In genomic region chr5:167765341-167765740, GRCh38 we compare ENCODE assay signal across 20 cellular contexts.
DNase-seq lines count a peak whose midpoint lies in the region; ATAC-seq, FAIRE-seq and TF ChIP-seq lines count a peak whose summit lies in the region.
"Had no signal": no experiment of that assay in that cellular context is flagged by ENCODE, and none has a peak within 500 bp of the region (broad histone marks: within the 10 kb centered on the region; RNA-seq: fewer than 3 reads in every experiment).

No MANE protein-coding gene starts in this region.

- H3K27me3 Mint-ChIP-seq in GM23338 (ENCODE audit: insufficient read depth, low read depth, poor library complexity), result no peaks in the 10 kb centered on the region

- H3K4me1 Mint-ChIP-seq in GM23338, result peaks cover 34% of the 10 kb centered on the region
- H3K4me1 Mint-ChIP-seq: CD4-positive, alpha-beta memory T cell had no signal

- no peaks in the 10 kb centered on the region for H3F3A ChIP-seq in GM23338 (replicated peaks; ENCODE audit: low read depth)

- TF ChIP-seq EP300 in HepG2 (IDR thresholded peaks at IDR 0.05; ENCODE audit: low read depth in 2 of 2, low read length in 2 of 2), result no peak
- TF ChIP-seq EP300 in HepG2 (CRISPR knock-in tag; IDR thresholded peaks at IDR 0.05; ENCODE audit: borderline replicate concordance), result no peak

- H3K36me3 Mint-ChIP-seq in GM23338 (ENCODE audit: low read depth), result no peaks in the 10 kb centered on the region
- H3K36me3 Mint-ChIP-seq: CD4-positive, alpha-beta memory T cell had no signal

- FAIRE-seq in keratinocyte (lab: Jason Lieb, UNC) (no peak), HepG2 (lab: Jason Lieb, UNC) (no peak)
- FAIRE-seq: A204.1, GM12891, GM18507 had no signal

- H3K4me2 ChIP-seq in GM23338, result peak overlapping the region; percentile 46; the same call in 1 of the 2 replicates
- H3K4me2 ChIP-seq in keratinocyte (ENCODE audit: control insufficient read depth, extremely low read depth, insufficient read depth, low read depth, low read length), result no peak overlapping the region
- no peak overlapping the region for H3K4me2 ChIP-seq in HepG2 (ENCODE audit: low read depth, low read length)
- H3K4me2 ChIP-seq in osteoblast (ENCODE audit: insufficient read depth, low read length), result no peak overlapping the region

- no peak overlapping the region for H3K4me3 Mint-ChIP-seq in GM23338
- H3K4me3 Mint-ChIP-seq: CD4-positive, alpha-beta memory T cell; H9 had no signal

- H3K4me3 ChIP-seq in A673 (ENCODE audit: low read depth, low read length, poor library complexity, severe bottlenecking) (no peak overlapping the region), GM23338 (no peak overlapping the region), keratinocyte (ENCODE audit: control insufficient read depth in 2 of 3, extremely low read depth in 1 of 3, insufficient read depth in 2 of 3, low read depth in 1 of 3, low read length in 3 of 3) (no peak overlapping the region), HepG2 (replicated peaks in 1 of 3; ENCODE audit: insufficient read depth in 1 of 3, low read depth in 2 of 3, low read length in 3 of 3) (no peak overlapping the region), osteoblast (ENCODE audit: insufficient read depth, low read length) (no peak overlapping the region)

- in situ Hi-C loops in HepG2 (cut with HindIII; ENCODE audit: extremely low pct_ligation_motif_present, low pct_unique_long_range_greater_than_20kb), result no loop called here

- H3K9me3 ChIP-seq in A673 (ENCODE audit: low read depth, low read length, poor library complexity, severe bottlenecking), result no peaks in the 10 kb centered on the region
- no peaks in the 10 kb centered on the region for H3K9me3 ChIP-seq in keratinocyte (ENCODE audit: control insufficient read depth, low read depth, low read length)
- H3K9me3 ChIP-seq in HepG2 (ENCODE audit: low read length), result no peaks in the 10 kb centered on the region
- H3K9me3 ChIP-seq in osteoblast (ENCODE audit: low read depth, low read length), result no peaks in the 10 kb centered on the region

- H3K9me2 ChIP-seq in GM23338 (ENCODE audit: insufficient read depth), result peaks cover 12% of the 10 kb centered on the region

- POLR2A ChIA-PET in A673 (lab: Charles Lee; ENCODE audit: low non-redundant PET) (no interaction called here), HepG2 (lab: Yijun Ruan, JAX) (no interaction called here)

- H3K27ac ChIP-seq in A673 (ENCODE audit: low read depth, low read length, poor library complexity, severe bottlenecking), result peak overlapping the region; percentile 73
- H3K27ac ChIP-seq in GM23338 (ENCODE audit: low read depth), result no peak overlapping the region; the same call in 1 of the 2 replicates
- no peak overlapping the region for H3K27ac ChIP-seq in keratinocyte (ENCODE audit: control insufficient read depth, insufficient read depth, low read length)
- no peak overlapping the region for H3K27ac ChIP-seq in HepG2 (ENCODE audit: extremely low read length, insufficient read depth, low read length)
- H3K27ac ChIP-seq in osteoblast (ENCODE audit: low read depth, low read length), result no peak overlapping the region
- H3K27ac ChIP-seq: 22Rv1 had no signal

- no peaks in the 10 kb centered on the region for H3K79me2 ChIP-seq in GM23338 (replicated peaks; ENCODE audit: insufficient read depth)
- no peaks in the 10 kb centered on the region for H3K79me2 ChIP-seq in keratinocyte (ENCODE audit: control insufficient read depth, insufficient read depth, low read length)
- no peaks in the 10 kb centered on the region for H3K79me2 ChIP-seq in HepG2 (ENCODE audit: insufficient read depth, low read length)
- H3K79me2 ChIP-seq in osteoblast (ENCODE audit: insufficient read depth, low read length), result no peaks in the 10 kb centered on the region

- H3K27ac Mint-ChIP-seq in GM23338, result no peak overlapping the region
- H3K27ac Mint-ChIP-seq: CD4-positive, alpha-beta memory T cell had no signal

- DNase-seq in A673 (ENCODE audit: low spot score) (peak; percentile 50), GM23338 (ENCODE audit: low spot score) (no peak), keratinocyte (ENCODE audit: low read depth, low spot score) (no peak), HepG2 (ENCODE audit: low spot score) (no peak), T-helper 9 cell (no peak), osteoblast (ENCODE audit: insufficient read length, low spot score, missing footprints) (no peak)
- DNase-seq: ACHN; C1 segment of cervical spinal cord; Calu3; CD4-positive, alpha-beta memory T cell; COR-L47; DMS53; DMS79 treated with DMSO at 0.1 percent for 48 hours; GF-D8 had no signal

- H3K9me3 Mint-ChIP-seq in GM23338, result no peaks in the 10 kb centered on the region

- no peak overlapping the region for H3K9ac ChIP-seq in keratinocyte (ENCODE audit: control insufficient read depth, extremely low read depth, insufficient read depth, low read length)
- H3K9ac ChIP-seq in HepG2 (ENCODE audit: insufficient read depth, low read depth, low read length), result no peak overlapping the region

- H2AFZ ChIP-seq in GM23338 (no peak overlapping the region), keratinocyte (ENCODE audit: control insufficient read depth, low read length) (peak overlapping the region; percentile 27), HepG2 (ENCODE audit: low read length) (no peak overlapping the region), osteoblast (ENCODE audit: low read length) (no peak overlapping the region)

- no peak for TF ChIP-seq POLR2A in HepG2 (IDR thresholded peaks at IDR 0.05; ENCODE audit: insufficient read depth in 1 of 2, low read depth in 2 of 2, low read length in 2 of 2)

- no peak for TF ChIP-seq RAD21 in HepG2 (CRISPR knock-in tag; IDR thresholded peaks at IDR 0.05)

- no peaks in the 10 kb centered on the region for H4K20me1 ChIP-seq in GM23338 (replicated peaks; ENCODE audit: insufficient read depth)
- H4K20me1 ChIP-seq in keratinocyte (ENCODE audit: control insufficient read depth, extremely low read depth, insufficient read depth, low read length), result no peaks in the 10 kb centered on the region
- no peaks in the 10 kb centered on the region for H4K20me1 ChIP-seq in HepG2 (ENCODE audit: insufficient read depth, low read length)
- H4K20me1 ChIP-seq in osteoblast (ENCODE audit: insufficient read depth, low read length), result no peaks in the 10 kb centered on the region

- no peaks in the 10 kb centered on the region for H3K36me3 ChIP-seq in A673 (ENCODE audit: insufficient read depth, low read length, poor library complexity, severe bottlenecking)
- H3K36me3 ChIP-seq in GM23338 (ENCODE audit: insufficient read depth), result no peaks in the 10 kb centered on the region
- no peaks in the 10 kb centered on the region for H3K36me3 ChIP-seq in keratinocyte (ENCODE audit: control insufficient read depth in 2 of 2, extremely low read depth in 1 of 2, insufficient read depth in 2 of 2, low read length in 2 of 2)
- H3K36me3 ChIP-seq in HepG2 (replicated peaks in 1 of 2; ENCODE audit: control insufficient read depth in 1 of 2, insufficient read depth in 2 of 2, low read length in 2 of 2), result no peaks in the 10 kb centered on the region
- no peaks in the 10 kb centered on the region for H3K36me3 ChIP-seq in osteoblast (ENCODE audit: insufficient read depth, low read length)

- CTCF ChIA-PET in A673 (lab: Charles Lee), result no interaction called here
- CTCF ChIA-PET in HepG2 (lab: Yijun Ruan, JAX; ENCODE audit: low intra/inter-chr PET ratio, low total read pairs), result no interaction called here

- peaks cover 51% of the 10 kb centered on the region for H3K4me1 ChIP-seq in A673 (ENCODE audit: insufficient read depth, low read length, poor library complexity, severe bottlenecking)
- peaks cover 29% of the 10 kb centered on the region for H3K4me1 ChIP-seq in GM23338 (ENCODE audit: insufficient read depth)
- H3K4me1 ChIP-seq in keratinocyte (ENCODE audit: control insufficient read depth, extremely low read depth, insufficient read depth, low read length), result peaks cover 23% of the 10 kb centered on the region
- H3K4me1 ChIP-seq in HepG2 (ENCODE audit: insufficient read depth, low read length), result no peaks in the 10 kb centered on the region
- H3K4me1 ChIP-seq in osteoblast (ENCODE audit: insufficient read depth, low read length), result peaks cover 28% of the 10 kb centered on the region

- dilution Hi-C loops in keratinocyte (cut with MboI; ENCODE audit: extremely low pct_ligation_motif_present, low sequenced_read_pairs), result no loop called here

- no peak for ATAC-seq in GM23338
- no peak for ATAC-seq in HepG2
- ATAC-seq: HCT116 had no signal

- BruUV-seq in A673 (replicated peaks; lab: Mats Ljungman, UMichigan), result no TSS peak
- BruUV-seq in HepG2 (replicated peaks; lab: Mats Ljungman, UMichigan), result no TSS peak

- WGBS in HepG2 (ENCODE audit: low lambda C conversion rate), result 53% methylated on average over 6 of the region's 6 CpGs

- no peaks in the 10 kb centered on the region for H3K9me1 ChIP-seq in keratinocyte (ENCODE audit: control insufficient read depth, extremely low read depth, insufficient read depth, low read length)

- TF ChIP-seq CTCF in A673 (conservative IDR thresholded peaks at IDR 0.05; ENCODE audit: low read depth, low read length), result no peak
- TF ChIP-seq CTCF in GM23338 (conservative IDR thresholded peaks at IDR 0.05; ENCODE audit: low read depth in 2 of 2), result no peak
- TF ChIP-seq CTCF in keratinocyte (optimal IDR thresholded peaks at IDR 0.05 in 1 of 3, IDR thresholded peaks at IDR 0.05 in 1 of 3, conservative IDR thresholded peaks at IDR 0.05 in 1 of 3; ENCODE audit: extremely low read depth in 1 of 3, insufficient read depth in 2 of 3, low read length in 3 of 3), result no peak
- no peak for TF ChIP-seq CTCF in HepG2 (CRISPR knock-in tag; IDR thresholded peaks at IDR 0.05)
- no peak for TF ChIP-seq CTCF in osteoblast (IDR thresholded peaks at IDR 0.05; ENCODE audit: extremely low read depth, low read depth, low read length)

- intact Hi-C loops in A673 (cut with micrococcal nuclease; ENCODE audit: unreplicated experiment), result loop anchor here (10.0 kb wide), 1 partner anchor 191 kb away; no protein-coding TSS in a partner anchor
- intact Hi-C loops in HepG2 (cut with micrococcal nuclease; ENCODE audit: unreplicated experiment), result no loop called here

- H3K27me3 ChIP-seq in A673 (replicated peaks; ENCODE audit: insufficient read depth, low read depth, low read length, poor library complexity) (no peaks in the 10 kb centered on the region), GM23338 (ENCODE audit: insufficient read depth) (no peaks in the 10 kb centered on the region), keratinocyte (ENCODE audit: control insufficient read depth, extremely low read depth, insufficient read depth, low read length) (no peaks in the 10 kb centered on the region), HepG2 (ENCODE audit: control insufficient read depth in 1 of 2, insufficient read depth in 2 of 2, low read length in 2 of 2) (0 out of 5 replicates have a peak, but pooled peaks cover 0 to 5% of the 10 kb centered on the region in 2 experiments), osteoblast (ENCODE audit: insufficient read depth, low read length) (no peaks in the 10 kb centered on the region)

TF ChIP-seq in GM23338, 12 proteins besides CTCF, POLR2A, EP300 and RAD21 (continues in another document):
- TF ChIP-seq CREB1 (CRISPR knock-in tag; IDR thresholded peaks at IDR 0.05; ENCODE audit: low read depth), result no peak

TF ChIP-seq in HepG2, 621 proteins besides CTCF, POLR2A, EP300 and RAD21 (continues in another document):
- no peak for TF ChIP-seq ZMYM2 (CRISPR knock-in tag; IDR thresholded peaks at IDR 0.05)
- no peak for TF ChIP-seq ZFP36 (IDR thresholded peaks at IDR 0.05; ENCODE audit: borderline replicate concordance, low read depth, low read length, partially characterized antibody)
